In the genomic region with DNA sequence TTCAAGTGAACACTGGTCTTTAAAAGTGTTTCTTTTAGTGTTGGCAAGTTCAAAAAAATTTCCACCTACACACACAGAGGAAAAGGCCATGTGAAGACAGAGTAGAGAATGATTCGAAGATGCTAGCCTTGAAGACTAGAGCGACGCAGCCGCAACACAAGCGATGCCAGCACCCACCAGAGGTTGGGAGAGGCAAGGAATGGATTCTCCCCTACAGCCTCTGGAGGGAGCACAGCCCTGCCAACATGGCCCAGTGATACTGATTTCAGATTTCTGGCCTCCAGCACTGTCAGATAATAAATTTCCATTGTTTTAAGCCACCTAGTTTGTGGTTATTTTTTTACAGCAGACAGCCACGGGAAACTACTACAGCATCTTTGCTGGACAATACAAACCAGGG, we compare ENCODE assay signal across 20 cellular contexts. TPM values are rescaled to one million over a fixed set of nuclear protein-coding genes. Genes with fewer than 3 reads are reported as not detected.
DNase-seq lines count a peak whose midpoint lies in the region; ATAC-seq and TF ChIP-seq lines count a peak whose summit lies in the region.
"Had no signal": no experiment of that assay in that cellular context is flagged by ENCODE, and none has a peak within 500 bp of the region (broad histone marks: within the 10 kb centered on the region; RNA-seq: fewer than 3 reads in every experiment).

No MANE protein-coding gene starts in this region.

- no peak overlapping the region for H2AK5ac ChIP-seq in mesendoderm (ENCODE audit: low read length)

- TF ChIP-seq RAD21 in SK-N-SH (IDR thresholded peaks at IDR 0.05; ENCODE audit: low read length): no peak; the same call in 1 of the 2 replicates

- no peak overlapping the region for H2BK15ac ChIP-seq in mesendoderm (replicated peaks; ENCODE audit: low read depth)

- H2AFZ ChIP-seq in SK-N-SH (ENCODE audit: low read depth) (no peak overlapping the region), GM23248 (no peak overlapping the region)
- H2AFZ ChIP-seq: hepatocyte had no signal

- POLR2A ChIA-PET in SK-N-SH (lab: Yijun Ruan, JAX): no interaction called here

- peak overlapping the region; percentile 40 for H3K27ac Mint-ChIP-seq in activated T-helper 17 cell treated with anti-CD3 and anti-CD28 coated beads, Interleukin-2, amount 50 U/mL, for 72 hours
- H3K27ac Mint-ChIP-seq: dendritic cell treated with granulocyte-macrophage colony-stimulating factor and Interleukin-4, amounts not matched to agents 40 ng/mL and 50 ng/mL, for 4 days; progenitor cell of endocrine pancreas had no signal

- no peak overlapping the region for H3K4me3 ChIP-seq in SK-N-SH (ENCODE audit: low read depth in 2 of 2, low read length in 1 of 2)
- no peak overlapping the region for H3K4me3 ChIP-seq in H7 (ENCODE audit: insufficient read depth, low read depth, low read length)
- H3K4me3 ChIP-seq in mesendoderm (ENCODE audit: low read length): no peak overlapping the region
- no peak overlapping the region for H3K4me3 ChIP-seq in GM23248
- H3K4me3 ChIP-seq: esophagus muscularis mucosa, hepatocyte, tibial nerve had no signal

- H3K4me1 ChIP-seq in SK-N-SH (ENCODE audit: control insufficient read depth in 1 of 2, insufficient read depth in 2 of 2, low read depth in 1 of 2, low read length in 1 of 2) (peaks cover 0 to 2% of the 10 kb centered on the region in 2 experiments; a peak in 1 of 4 replicates), mesendoderm (ENCODE audit: control insufficient read depth, low read depth, low read length) (peaks cover 22% of the 10 kb centered on the region), GM23248 (ENCODE audit: insufficient read depth) (no peaks in the 10 kb centered on the region)

- in situ Hi-C loops in GM23248 (cut with MboI): no loop called here

- H3K4me2 ChIP-seq in SK-N-SH (no peak overlapping the region), mesendoderm (ENCODE audit: low read length) (no peak overlapping the region), GM23248 (ENCODE audit: unreplicated experiment) (no peak overlapping the region)
- H3K4me2 ChIP-seq: hepatocyte had no signal

- H4K20me1 ChIP-seq in SK-N-SH (ENCODE audit: insufficient read depth) (peaks cover 27% of the 10 kb centered on the region), GM23248 (ENCODE audit: insufficient read depth) (peaks cover 3% of the 10 kb centered on the region; the same call in 1 of the 2 replicates)

- H3K27ac ChIP-seq in SK-N-SH (ENCODE audit: low read depth in 2 of 2, low read length in 1 of 2) (no peak overlapping the region), mesendoderm (ENCODE audit: low read depth, low read length) (no peak overlapping the region), GM23248 (no peak overlapping the region)
- H3K27ac ChIP-seq: 22Rv1, esophagus muscularis mucosa, hepatocyte, tibial nerve had no signal

- WGBS in SK-N-SH (ENCODE audit: low lambda C conversion rate): 84% methylated on average over 6 of the region's 6 CpGs
- no CpG with 5 or more reads among the region's 6 CpGs for WGBS in mesendoderm (ENCODE audit: extremely low coverage, insufficient coverage, low lambda C conversion rate)
- whole genome bisulfite sequencing in GM23248 (ENCODE audit: low coverage in 1 of 2, low lambda C conversion rate in 2 of 2, missing lambda C conversion rate in 2 of 2), 2 experiments: 88 to 92% methylated on average over 6 of the region's 6 CpGs

- H3K9me3 ChIP-seq in SK-N-SH: no peaks in the 10 kb centered on the region
- H3K9me3 ChIP-seq in GM23248 (ENCODE audit: low read depth): no peaks in the 10 kb centered on the region
- H3K9me3 ChIP-seq: esophagus muscularis mucosa, tibial nerve had no signal

- ATAC-seq in SK-N-SH treated with all-trans-retinoic acid at 6 μM for 48 hours (peak; percentile 59; the same call in 2 of the 3 replicates), HG02763 (IDR thresholded peaks at IDR 0.05; ENCODE audit: unreplicated experiment) (no peak)
- ATAC-seq in activated T-helper 17 cell treated with anti-CD3 and anti-CD28 coated beads, Interleukin-2, amount 50 U/mL, for 72 hours (replicated peaks): peak; percentile 25
- ATAC-seq: left cardiac atrium had no signal

- no peaks in the 10 kb centered on the region for H3K9me3 Mint-ChIP-seq in activated T-helper 17 cell treated with anti-CD3 and anti-CD28 coated beads, Interleukin-2, amount 50 U/mL, for 72 hours
- H3K9me3 Mint-ChIP-seq: dendritic cell treated with granulocyte-macrophage colony-stimulating factor and Interleukin-4, amounts not matched to agents 40 ng/mL and 50 ng/mL, for 4 days had no signal

- H3K27me3 ChIP-seq in SK-N-SH (ENCODE audit: insufficient read depth): no peaks in the 10 kb centered on the region
- no peaks in the 10 kb centered on the region for H3K27me3 ChIP-seq in H7 (ENCODE audit: control insufficient read depth, insufficient read depth, low read length)
- H3K27me3 ChIP-seq in mesendoderm (ENCODE audit: insufficient read depth, low read length, poor library complexity): no peaks in the 10 kb centered on the region
- H3K27me3 ChIP-seq in GM23248 (replicated peaks; ENCODE audit: insufficient read depth): no peaks in the 10 kb centered on the region
- H3K27me3 ChIP-seq: esophagus muscularis mucosa, hepatocyte, tibial nerve had no signal

- H3K9ac ChIP-seq in SK-N-SH (no peak overlapping the region), mesendoderm (ENCODE audit: low read length) (peak overlapping the region; percentile 23), GM23248 (no peak overlapping the region)

- TF ChIP-seq CTCF in SK-N-SH (IDR thresholded peaks at IDR 0.05): no peak; the same call in 1 of the 2 replicates

- H3K9me2 ChIP-seq in SK-N-SH (no peaks in the 10 kb centered on the region), GM23248 (ENCODE audit: insufficient read depth) (no peaks in the 10 kb centered on the region)

- H3K18ac ChIP-seq in mesendoderm (ENCODE audit: low read length): peak overlapping the region; percentile 76

- H3F3A ChIP-seq in SK-N-SH (replicated peaks; ENCODE audit: insufficient read depth) (no peaks in the 10 kb centered on the region), GM23248 (ENCODE audit: insufficient read depth) (peaks cover 9% of the 10 kb centered on the region)

- peak overlapping the region; percentile 49 for H2BK5ac ChIP-seq in mesendoderm (ENCODE audit: low read length)

- H3K4me3 Mint-ChIP-seq in activated T-helper 17 cell treated with anti-CD3 and anti-CD28 coated beads, Interleukin-2, amount 50 U/mL, for 72 hours: peak overlapping the region; percentile 11
- H3K4me3 Mint-ChIP-seq: dendritic cell treated with granulocyte-macrophage colony-stimulating factor and Interleukin-4, amounts not matched to agents 40 ng/mL and 50 ng/mL, for 4 days had no signal

- no peak for DNase-seq in SK-N-SH
- peak; percentile 30 for DNase-seq in H7
- DNase-seq in mesendoderm: peak; percentile 56
- DNase-seq in GM19240 (ENCODE audit: insufficient read length, low spot score): no peak
- DNase-seq in GM23248: no peak
- DNase-seq: GDM1, left cardiac atrium, NCI-H2081 treated with DMSO at 0.1 percent for 48 hours, NCI-H748 treated with DMSO at 0.1 percent for 48 hours, RPMI8226 had no signal

- H3K27me3 Mint-ChIP-seq in activated T-helper 17 cell treated with anti-CD3 and anti-CD28 coated beads, Interleukin-2, amount 50 U/mL, for 72 hours: no peaks in the 10 kb centered on the region
- H3K27me3 Mint-ChIP-seq: dendritic cell treated with granulocyte-macrophage colony-stimulating factor and Interleukin-4, amounts not matched to agents 40 ng/mL and 50 ng/mL, for 4 days; progenitor cell of endocrine pancreas had no signal

- peaks cover 43% of the 10 kb centered on the region for H3K4me1 Mint-ChIP-seq in activated T-helper 17 cell treated with anti-CD3 and anti-CD28 coated beads, Interleukin-2, amount 50 U/mL, for 72 hours

- CTCF ChIA-PET in SK-N-SH (lab: Yijun Ruan, JAX): interaction anchor here (0.6 to 1.2 kb wide), 5 partner anchors 46 to 445 kb away, joined by 3 read pairs; no protein-coding TSS in a partner anchor

- H3K36me3 ChIP-seq in SK-N-SH (replicated peaks in 1 of 2; ENCODE audit: control insufficient read depth in 1 of 2, insufficient read depth in 2 of 2, low read length in 1 of 2) (peaks cover 5 to 7% of the 10 kb centered on the region in 2 experiments), H7 (replicated peaks; ENCODE audit: control insufficient read depth, insufficient read depth, low read length) (no peaks in the 10 kb centered on the region), mesendoderm (ENCODE audit: control insufficient read depth, insufficient read depth, low read length) (no peaks in the 10 kb centered on the region), GM23248 (ENCODE audit: low read depth) (no peaks in the 10 kb centered on the region; the same call in 1 of the 2 replicates)
- H3K36me3 ChIP-seq: tibial nerve had no signal

- H4K8ac ChIP-seq in mesendoderm (ENCODE audit: low read depth, low read length): no peak overlapping the region

- H3K79me1 ChIP-seq in mesendoderm (ENCODE audit: low read length): peaks cover 27% of the 10 kb centered on the region

- peaks cover 30% of the 10 kb centered on the region for H3K36me3 Mint-ChIP-seq in activated T-helper 17 cell treated with anti-CD3 and anti-CD28 coated beads, Interleukin-2, amount 50 U/mL, for 72 hours (ENCODE audit: low read depth)

- peak overlapping the region; percentile 61 for H3K56ac ChIP-seq in mesendoderm (ENCODE audit: low read length)

- H2BK120ac ChIP-seq in mesendoderm (ENCODE audit: low read depth, low read length): no peak overlapping the region

- peaks cover 92% of the 10 kb centered on the region for H3K79me2 ChIP-seq in SK-N-SH (ENCODE audit: insufficient read depth)
- peaks cover 34% of the 10 kb centered on the region for H3K79me2 ChIP-seq in mesendoderm (ENCODE audit: control insufficient read depth, insufficient read depth, low read length)
- H3K79me2 ChIP-seq in GM23248 (ENCODE audit: insufficient read depth): peaks cover 100% of the 10 kb centered on the region

- no peak overlapping the region for H3K23ac ChIP-seq in mesendoderm (ENCODE audit: low read length)

- no peak for TF ChIP-seq EP300 in SK-N-SH (IDR thresholded peaks at IDR 0.05; ENCODE audit: borderline replicate concordance in 1 of 2, low read depth in 1 of 2, low read length in 1 of 2)

- no peak overlapping the region for H4K5ac ChIP-seq in mesendoderm (ENCODE audit: low read length)

- H3K4ac ChIP-seq in mesendoderm (ENCODE audit: low read depth, low read length): no peak overlapping the region

RNA-seq across cellular contexts. Expression of gene ADAR, which starts 6.9 kb away (rescaled TPM):
- polyA plus RNA-seq in SK-N-SH (2012; rRNA removed): 61.1 and 87.9 TPM in 2 replicates
- 41.4 and 50.1 TPM in 2 replicates for polyA plus RNA-seq in SK-N-SH (2012; cell fraction: cytosol; rRNA removed)
- polyA plus RNA-seq in SK-N-SH (2012; cell fraction: nucleus; rRNA removed): 127 and 151 TPM in 2 replicates
- total RNA-seq in H7 (2014; rRNA removed; shearing (Covaris generic)): 196 and 238 TPM in 2 replicates
- total RNA-seq in activated T-helper 17 cell treated with anti-CD3 and anti-CD28 coated beads, Interleukin-2, amount 50 U/mL, for 72 hours: 100 to 1,000 TPM; 185 to 213 TPM
- 111 TPM for polyA plus RNA-seq in mesendoderm (2013, experiment 1 of 2)
- polyA plus RNA-seq in mesendoderm (2013, experiment 2 of 2): 114 TPM
- total RNA-seq in GM23248 (2014; rRNA removed; shearing (Covaris generic)): 71.3 and 84.6 TPM in 2 replicates
- polyA plus RNA-seq in GM23248 (2016; fragmentation: Nextera tagmentation; extraction: Ambion mirVana): 61.2 and 61.3 TPM in 2 replicates

RNA-seq across cellular contexts. Expression of gene CHRNB2, which starts 47.3 kb away (rescaled TPM):
- polyA plus RNA-seq in SK-N-SH (2012; rRNA removed) (0.64 and 0.93 TPM in 2 replicates), GM23248 (2016; fragmentation: Nextera tagmentation; extraction: Ambion mirVana) (not detected in 2 replicates)
- 0.68 and 1.2 TPM in 2 replicates for polyA plus RNA-seq in SK-N-SH (2012; cell fraction: cytosol; rRNA removed)
- 0.76 and 0.85 TPM in 2 replicates for polyA plus RNA-seq in SK-N-SH (2012; cell fraction: nucleus; rRNA removed)
- total RNA-seq in H7 (2014; rRNA removed; shearing (Covaris generic)): 0.30 and 0.83 TPM in 2 replicates
- under 1 TPM in 1 of 2 donors, not detected in 1; 0.05 TPM for total RNA-seq in activated T-helper 17 cell treated with anti-CD3 and anti-CD28 coated beads, Interleukin-2, amount 50 U/mL, for 72 hours
- 0.51 TPM for polyA plus RNA-seq in mesendoderm (2013, experiment 1 of 2)
- polyA plus RNA-seq in mesendoderm (2013, experiment 2 of 2): 0.55 TPM
- not detected in 2 replicates for total RNA-seq in GM23248 (2014; rRNA removed; shearing (Covaris generic))
- total RNA-seq: T-helper 2 cell treated with Interferon-gamma antibody and Interleukin-4, amounts not matched to agents 100 ng/mL and 5 ng/mL, for 36 hours; tibial nerve had no signal
- polyA plus RNA-seq: hepatocyte had no signal

RNA-seq across cellular contexts. Expression of gene UBE2Q1, which starts 56.4 kb away (rescaled TPM):
- polyA plus RNA-seq in SK-N-SH (2012; rRNA removed): 12.5 and 15.2 TPM in 2 replicates
- 21.4 and 26.0 TPM in 2 replicates for polyA plus RNA-seq in SK-N-SH (2012; cell fraction: cytosol; rRNA removed)
- 11.6 and 19.2 TPM in 2 replicates for polyA plus RNA-seq in SK-N-SH (2012; cell fraction: nucleus; rRNA removed)
- total RNA-seq in H7 (2014; rRNA removed; shearing (Covaris generic)): 53.4 and 64.8 TPM in 2 replicates
- 100 to 1,000 TPM in 1 of 2 donors, 10 to 100 TPM in 1; 91.6 to 118 TPM for total RNA-seq in activated T-helper 17 cell treated with anti-CD3 and anti-CD28 coated beads, Interleukin-2, amount 50 U/mL, for 72 hours
- polyA plus RNA-seq in mesendoderm (2013, experiment 1 of 2): 53.4 TPM
- polyA plus RNA-seq in mesendoderm (2013, experiment 2 of 2): 52.6 TPM
- 31.9 and 37.9 TPM in 2 replicates for total RNA-seq in GM23248 (2014; rRNA removed; shearing (Covaris generic))
- 5.7 and 7.8 TPM in 2 replicates for polyA plus RNA-seq in GM23248 (2016; fragmentation: Nextera tagmentation; extraction: Ambion mirVana)

Comparison
In these comparisons a context has a peak if more than half of its experiments do, and no peak if none do; other contexts are left out.
1. DNase-seq: peak in H7 (single experiment) and mesendoderm (single experiment); none in SK-N-SH (single experiment), GM19240 (single experiment) and GM23248 (single experiment).